10 cellular contexts compared by ENCODE assay signal in the genomic region with DNA sequence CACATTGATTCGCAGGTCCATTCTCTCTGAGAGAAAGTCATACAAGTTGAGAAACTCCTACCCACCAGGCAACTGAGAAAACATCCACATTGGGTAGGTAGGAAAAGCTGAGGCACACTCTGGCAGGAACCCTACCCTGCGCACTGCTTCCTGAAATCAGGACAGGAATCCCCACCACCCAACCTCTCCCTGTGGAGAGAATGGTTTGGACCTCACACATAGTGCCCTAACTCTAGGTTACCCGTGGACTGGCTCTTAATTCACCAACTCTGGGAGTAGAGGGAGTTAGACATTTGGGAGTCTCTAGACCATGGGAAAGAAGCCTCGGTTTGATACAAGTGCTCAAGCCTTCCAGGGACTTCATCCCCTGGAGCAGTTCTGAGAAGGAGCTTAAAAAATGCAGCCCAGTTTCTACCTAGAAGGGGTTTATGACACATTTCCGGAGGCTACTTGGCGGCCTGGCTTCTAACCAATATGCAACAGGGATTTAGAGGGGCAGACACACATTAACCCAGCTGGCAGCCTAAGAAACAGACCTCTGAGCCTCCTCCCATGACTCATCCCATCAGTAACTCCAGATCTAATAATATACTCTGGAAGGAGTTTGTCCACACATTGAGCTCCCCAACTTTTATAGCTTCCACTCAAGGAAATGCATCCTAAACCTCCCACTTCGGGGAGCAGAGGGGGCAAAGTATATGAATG.
DNase-seq lines count a peak whose midpoint lies in the region; FAIRE-seq and TF ChIP-seq lines count a peak whose summit lies in the region.
"Had no signal": no experiment of that assay in that cellular context is flagged by ENCODE, and none has a peak within 500 bp of the region (broad histone marks: within the 10 kb centered on the region; RNA-seq: fewer than 3 reads in every experiment).

No MANE protein-coding gene starts in this region.

- no peaks in the 10 kb centered on the region for H3K36me3 Mint-ChIP-seq in type B pancreatic cell
- no peaks in the 10 kb centered on the region for H3K36me3 Mint-ChIP-seq in activated naive CD8-positive, alpha-beta T cell treated with anti-CD3 and anti-CD28 coated beads for 36 hours

- H3K27ac Mint-ChIP-seq in type B pancreatic cell, result no peak overlapping the region
- no peak overlapping the region for H3K27ac Mint-ChIP-seq in activated naive CD8-positive, alpha-beta T cell treated with anti-CD3 and anti-CD28 coated beads for 36 hours

- no peak overlapping the region for H3K4me3 Mint-ChIP-seq in type B pancreatic cell
- no peak overlapping the region for H3K4me3 Mint-ChIP-seq in activated naive CD8-positive, alpha-beta T cell treated with anti-CD3 and anti-CD28 coated beads for 36 hours

- FAIRE-seq in kidney (lab: Jason Lieb, UNC), result no peak
- no peak for FAIRE-seq in GM19239 (lab: Jason Lieb, UNC)

- no peaks in the 10 kb centered on the region for H3K4me1 Mint-ChIP-seq in type B pancreatic cell (ENCODE audit: unreplicated experiment)
- no peaks in the 10 kb centered on the region for H3K4me1 Mint-ChIP-seq in activated naive CD8-positive, alpha-beta T cell treated with anti-CD3 and anti-CD28 coated beads for 36 hours

- no peak overlapping the region for H3K27ac ChIP-seq in kidney (ENCODE audit: low read depth in 2 of 2, low read length in 2 of 2)
- H3K27ac ChIP-seq: C4-2B had no signal

- peak; percentile 80 for DNase-seq in AG09309 (ENCODE audit: low read depth)
- peak; percentile 98 for DNase-seq in HT1080 (ENCODE audit: low read depth)
- peak; percentile 46 for DNase-seq in adipocyte (ENCODE audit: low read depth)
- peak; percentile 26 for DNase-seq in kidney glomerular epithelial cell (lab: John Stamatoyannopoulos, UW)
- no peak for DNase-seq in kidney
- DNase-seq in type B pancreatic cell (ENCODE audit: extremely low spot score, unreplicated experiment), result no peak
- no peak for DNase-seq in GM19239 (ENCODE audit: insufficient read length, low spot score)
- DNase-seq in activated naive CD8-positive, alpha-beta T cell treated with anti-CD3 and anti-CD28 coated beads for 36 hours, result no peak
- DNase-seq: NCI-H1092 had no signal

- H3K4me1 ChIP-seq in adipocyte (ENCODE audit: control insufficient read depth, insufficient read depth, low read length) (peaks cover 34% of the 10 kb centered on the region), kidney (ENCODE audit: control insufficient read depth in 1 of 2, insufficient read depth in 1 of 2, low read depth in 1 of 2, low read length in 2 of 2) (peaks cover 0 to 4% of the 10 kb centered on the region in 2 donors)

- H3K27me3 ChIP-seq in adipocyte (replicated peaks; ENCODE audit: control insufficient read depth, insufficient read depth, low read length), result no peaks in the 10 kb centered on the region

- no peaks in the 10 kb centered on the region for H3K9me3 Mint-ChIP-seq in type B pancreatic cell
- H3K9me3 Mint-ChIP-seq in activated naive CD8-positive, alpha-beta T cell treated with anti-CD3 and anti-CD28 coated beads for 36 hours, result peaks cover 2% of the 10 kb centered on the region

- no peaks in the 10 kb centered on the region for H3K27me3 Mint-ChIP-seq in type B pancreatic cell
- no peaks in the 10 kb centered on the region for H3K27me3 Mint-ChIP-seq in activated naive CD8-positive, alpha-beta T cell treated with anti-CD3 and anti-CD28 coated beads for 36 hours

- no peak overlapping the region for H3K9ac ChIP-seq in adipocyte (ENCODE audit: low read length)
- H3K9ac ChIP-seq in kidney (ENCODE audit: low read length in 2 of 2), result no peak overlapping the region

- H3K9me3 ChIP-seq in adipocyte (ENCODE audit: control insufficient read depth, low read length) (no peaks in the 10 kb centered on the region), kidney (ENCODE audit: control insufficient read depth in 1 of 2, low read length in 2 of 2) (no peaks in the 10 kb centered on the region)

- H3K4me3 ChIP-seq in AG09309 (ENCODE audit: control insufficient read depth, low read depth, low read length) (no peak overlapping the region), adipocyte (ENCODE audit: low read length) (no peak overlapping the region), kidney (ENCODE audit: low read length in 2 of 2) (no peak overlapping the region)

- TF ChIP-seq CTCF in AG09309 (IDR thresholded peaks at IDR 0.05; ENCODE audit: control insufficient read depth, insufficient read depth, low read depth, low read length, missing control alignments) (no peak), kidney (IDR thresholded peaks at IDR 0.05; ENCODE audit: borderline replicate concordance, extremely low read depth, insufficient read depth) (no peak), type B pancreatic cell (conservative IDR thresholded peaks at IDR 0.05) (no peak)

- H3K36me3 ChIP-seq in adipocyte (ENCODE audit: control insufficient read depth, insufficient read depth, low read length, severe bottlenecking) (no peaks in the 10 kb centered on the region), kidney (ENCODE audit: control insufficient read depth in 1 of 2, insufficient read depth in 2 of 2, low read length in 2 of 2) (no peaks in the 10 kb centered on the region)

- intact Hi-C loops in kidney (cut with DNase I), result no loop called here

Comparison
In these comparisons a context has a peak if more than half of its experiments do, and no peak if none do; other contexts are left out.
1. DNase-seq: peak in AG09309 (single experiment), HT1080 (single experiment), adipocyte (single experiment) and kidney glomerular epithelial cell (single experiment); none in kidney (single experiment), type B pancreatic cell (single experiment), GM19239 (single experiment) and activated naive CD8-positive, alpha-beta T cell treated with anti-CD3 and anti-CD28 coated beads for 36 hours (single experiment).